ENCODE assay signal across 8 cellular contexts in genomic region chr3:177478170-177478859, GRCh38.
DNase-seq lines count a peak whose midpoint lies in the region; ATAC-seq, FAIRE-seq and TF ChIP-seq lines count a peak whose summit lies in the region.
"Had no signal": no experiment of that assay in that cellular context is flagged by ENCODE, and none has a peak within 500 bp of the region (broad histone marks: within the 10 kb centered on the region; RNA-seq: fewer than 3 reads in every experiment).

No MANE protein-coding gene starts in this region.

- peak overlapping the region; percentile 96 for H3K27ac Mint-ChIP-seq in chondrocyte (ENCODE audit: unreplicated experiment)
- H3K27ac Mint-ChIP-seq: activated CD4-positive, alpha-beta T cell treated with anti-CD3 and anti-CD28 coated beads for 36 hours had no signal

- DNase-seq in LoVo (ENCODE audit: low spot score) (peak; percentile 85), chondrocyte (ENCODE audit: low spot score) (no peak), right lobe of liver (peak in 1 of 3 donors; percentile 54), uterus (peak; percentile 32 to 45), GM19239 (ENCODE audit: insufficient read length, low spot score) (no peak), activated T-cell treated with anti-CD3 and anti-CD28 coated beads for 4 hours (no peak), Kasumi-1 (lab: John Stamatoyannopoulos, UW) (no peak)
- DNase-seq: activated CD4-positive, alpha-beta T cell treated with anti-CD3 and anti-CD28 coated beads for 36 hours had no signal

- no peaks in the 10 kb centered on the region for H3K27me3 Mint-ChIP-seq in chondrocyte (ENCODE audit: low read depth)
- H3K27me3 Mint-ChIP-seq: activated CD4-positive, alpha-beta T cell treated with anti-CD3 and anti-CD28 coated beads for 36 hours had no signal

- H3K9me3 ChIP-seq in right lobe of liver: no peaks in the 10 kb centered on the region
- no peaks in the 10 kb centered on the region for H3K9me3 ChIP-seq in uterus

- no peak for FAIRE-seq in GM19239 (lab: Jason Lieb, UNC)

- H3K4me3 Mint-ChIP-seq in chondrocyte (ENCODE audit: unreplicated experiment): no peak overlapping the region
- H3K4me3 Mint-ChIP-seq: activated CD4-positive, alpha-beta T cell treated with anti-CD3 and anti-CD28 coated beads for 36 hours had no signal

- H3K27me3 ChIP-seq in right lobe of liver: no peaks in the 10 kb centered on the region
- no peaks in the 10 kb centered on the region for H3K27me3 ChIP-seq in uterus

- H3K4me1 ChIP-seq in right lobe of liver: peaks cover 0 to 11% (median 4%) of the 10 kb centered on the region in 4 donors
- peaks cover 0 to 5% of the 10 kb centered on the region in 2 donors for H3K4me1 ChIP-seq in uterus

- H3K36me3 ChIP-seq in right lobe of liver (no peaks in the 10 kb centered on the region), uterus (no peaks in the 10 kb centered on the region)

- peaks cover 56% of the 10 kb centered on the region for H3K4me1 Mint-ChIP-seq in chondrocyte (ENCODE audit: low read depth)
- H3K4me1 Mint-ChIP-seq: activated CD4-positive, alpha-beta T cell treated with anti-CD3 and anti-CD28 coated beads for 36 hours had no signal

- intact Hi-C loops in right lobe of liver (cut with DNase I) (no loop called here), uterus (cut with DNase I; ENCODE audit: low total_unique reads) (no loop called here)

- H3K36me3 Mint-ChIP-seq in chondrocyte (ENCODE audit: low read depth): peaks cover 3% of the 10 kb centered on the region

- H3K27ac ChIP-seq in right lobe of liver (peak overlapping the region in 1 of 3 donors; percentile 28), uterus (peak overlapping the region; percentile 44 to 67)

- peak; percentile 91 to 96 (median 94) for ATAC-seq in right lobe of liver
- ATAC-seq: activated CD4-positive, alpha-beta T cell treated with anti-CD3 and anti-CD28 coated beads for 36 hours had no signal

- H3K4me3 ChIP-seq in right lobe of liver (no peak overlapping the region), uterus (no peak overlapping the region)

- TF ChIP-seq POLR2A in right lobe of liver (IDR thresholded peaks at IDR 0.05) (no peak), uterus (IDR thresholded peaks at IDR 0.05) (no peak)

- 3% methylated on average over 4 of the region's 4 CpGs for WGBS in right lobe of liver (ENCODE audit: insufficient coverage, low coverage, low lambda C conversion rate, missing lambda C conversion rate)

- H3K9me3 Mint-ChIP-seq in chondrocyte (ENCODE audit: low read depth): peaks cover 3% of the 10 kb centered on the region

- TF ChIP-seq CTCF in chondrocyte (IDR thresholded peaks at IDR 0.05) (no peak), right lobe of liver (IDR thresholded peaks at IDR 0.05) (no peak), uterus (IDR thresholded peaks at IDR 0.05) (no peak)

Comparison
In these comparisons a context has a peak if more than half of its experiments do, and no peak if none do; other contexts are left out.
1. DNase-seq: peak in LoVo (single experiment) and uterus (2 of 2); none in chondrocyte (single experiment), GM19239 (single experiment), activated T-cell treated with anti-CD3 and anti-CD28 coated beads for 4 hours (single experiment) and Kasumi-1 (0 of 2).